19 cellular contexts compared by ENCODE assay signal in the genomic region with DNA sequence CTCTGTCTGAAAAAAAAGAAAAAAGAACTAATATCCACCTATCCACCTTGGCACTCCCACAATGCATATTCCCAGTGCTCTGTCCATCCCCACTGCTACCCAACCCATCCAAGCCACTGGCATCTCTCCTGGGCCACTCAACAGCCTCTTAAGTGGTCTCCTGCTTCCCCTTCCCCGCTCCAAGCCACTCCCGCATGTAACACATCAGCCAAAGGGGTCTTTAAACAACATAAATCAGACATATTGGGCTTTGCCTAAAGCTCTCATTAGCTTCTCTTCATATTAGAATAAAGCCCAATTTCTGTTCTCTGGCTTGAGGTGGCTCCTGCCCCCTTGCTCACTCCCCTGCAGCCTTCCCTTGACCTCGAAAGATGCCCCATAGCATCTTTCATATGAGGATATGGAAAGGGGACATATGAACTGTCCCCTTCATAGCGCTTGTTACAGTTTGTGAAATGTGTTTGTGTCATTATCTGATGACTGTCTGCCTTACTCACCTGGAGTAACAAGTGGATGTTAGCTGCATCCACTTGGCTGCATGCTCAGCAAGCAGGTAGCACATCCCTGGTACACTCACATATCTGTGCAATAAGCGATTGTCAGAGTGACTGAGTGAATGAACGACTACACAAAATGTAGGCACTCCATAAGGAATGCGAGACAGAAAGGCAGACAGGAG. TPM values are rescaled to one million over a fixed set of nuclear protein-coding genes. Genes with fewer than 3 reads are reported as not detected.
DNase-seq lines count a peak whose midpoint lies in the region; ATAC-seq and TF ChIP-seq lines count a peak whose summit lies in the region.
"Had no signal": no experiment of that assay in that cellular context is flagged by ENCODE, and none has a peak within 500 bp of the region (broad histone marks: within the 10 kb centered on the region; RNA-seq: fewer than 3 reads in every experiment).

No MANE protein-coding gene starts in this region.

- H3K9me3 ChIP-seq in WERI-Rb-1 (ENCODE audit: severe bottlenecking) = no peaks in the 10 kb centered on the region
- H3K9me3 ChIP-seq in HAP-1 = no peaks in the 10 kb centered on the region
- H3K9me3 ChIP-seq: adrenal gland, MG63, vagina had no signal

- no peaks in the 10 kb centered on the region for H3K9me3 Mint-ChIP-seq in activated naive CD4-positive, alpha-beta T cell treated with anti-CD3 and anti-CD28 coated beads, Interleukin-2, amount 50 U/mL, for 24 hours
- H3K9me3 Mint-ChIP-seq in activated T-helper 1 cell treated with anti-CD3 and anti-CD28 coated beads, Interleukin-12 subunit alpha, Interleukin-12 subunit beta, Interleukin-2, Interleukin-4 antibody, amounts not matched to agents 30 ng/mL and 10 ng/mL and 1 ng/mL, durations not matched to agents 14 hours and 24 hours and 36 hours = no peaks in the 10 kb centered on the region
- H3K9me3 Mint-ChIP-seq in memory B cell = no peaks in the 10 kb centered on the region

- peaks cover 29% of the 10 kb centered on the region for H3K4me1 Mint-ChIP-seq in activated naive CD4-positive, alpha-beta T cell treated with anti-CD3 and anti-CD28 coated beads, Interleukin-2, amount 50 U/mL, for 24 hours
- peaks cover 25% of the 10 kb centered on the region for H3K4me1 Mint-ChIP-seq in activated T-helper 1 cell treated with anti-CD3 and anti-CD28 coated beads, Interleukin-12 subunit alpha, Interleukin-12 subunit beta, Interleukin-2, Interleukin-4 antibody, amounts not matched to agents 30 ng/mL and 10 ng/mL and 1 ng/mL, durations not matched to agents 14 hours and 24 hours and 36 hours (ENCODE audit: low read depth)
- H3K4me1 Mint-ChIP-seq in memory B cell = peaks cover 13% of the 10 kb centered on the region

- no peak for ATAC-seq in memory B cell (ENCODE audit: low read depth)
- ATAC-seq: activated CD4-positive, CD25-positive, alpha-beta regulatory T cell treated with anti-CD3 and anti-CD28 coated beads, Interleukin-2, amount 50 U/mL, for 24 hours; left colon; Right ventricle myocardium inferior had no signal

- TF ChIP-seq CTCF in WERI-Rb-1 (IDR thresholded peaks at IDR 0.05; ENCODE audit: low read depth, low read length) = no peak

- H3K4me3 ChIP-seq in WERI-Rb-1 (ENCODE audit: low read depth, low read length) = no peak overlapping the region
- H3K4me3 ChIP-seq in HAP-1 = no peak overlapping the region
- H3K4me3 ChIP-seq: adrenal gland, MG63, vagina had no signal

- in situ Hi-C loops in HAP-1 (cut with MboI; ENCODE audit: low sequenced_read_pairs) = no loop called here

- H3K36me3 ChIP-seq in WERI-Rb-1 (no peaks in the 10 kb centered on the region; the same call in 1 of the 2 replicates), HAP-1 (replicated peaks) (no peaks in the 10 kb centered on the region)
- H3K36me3 ChIP-seq: adrenal gland, MG63, vagina had no signal

- H3K36me3 Mint-ChIP-seq in activated naive CD4-positive, alpha-beta T cell treated with anti-CD3 and anti-CD28 coated beads, Interleukin-2, amount 50 U/mL, for 24 hours = no peaks in the 10 kb centered on the region
- H3K36me3 Mint-ChIP-seq in activated T-helper 1 cell treated with anti-CD3 and anti-CD28 coated beads, Interleukin-12 subunit alpha, Interleukin-12 subunit beta, Interleukin-2, Interleukin-4 antibody, amounts not matched to agents 30 ng/mL and 10 ng/mL and 1 ng/mL, durations not matched to agents 14 hours and 24 hours and 36 hours (ENCODE audit: low read depth) = peaks cover 11% of the 10 kb centered on the region
- peaks cover 4% of the 10 kb centered on the region for H3K36me3 Mint-ChIP-seq in memory B cell

- H3K27me3 ChIP-seq in WERI-Rb-1 (ENCODE audit: insufficient read depth, low read depth, severe bottlenecking) (no peaks in the 10 kb centered on the region), HAP-1 (ENCODE audit: low read depth) (no peaks in the 10 kb centered on the region)
- H3K27me3 ChIP-seq: adrenal gland, MG63, vagina had no signal

- intact Hi-C loops in activated T-helper 1 cell treated with anti-CD3 and anti-CD28 coated beads, Interleukin-12 subunit alpha, Interleukin-12 subunit beta, Interleukin-2, Interleukin-4 antibody, amounts not matched to agents 30 ng/mL and 10 ng/mL and 1 ng/mL, durations not matched to agents 14 hours and 24 hours and 36 hours (cut with micrococcal nuclease) = no loop called here

- peak overlapping the region; percentile 44 for H3K27ac Mint-ChIP-seq in activated naive CD4-positive, alpha-beta T cell treated with anti-CD3 and anti-CD28 coated beads, Interleukin-2, amount 50 U/mL, for 24 hours
- H3K27ac Mint-ChIP-seq in activated T-helper 1 cell treated with anti-CD3 and anti-CD28 coated beads, Interleukin-12 subunit alpha, Interleukin-12 subunit beta, Interleukin-2, Interleukin-4 antibody, amounts not matched to agents 30 ng/mL and 10 ng/mL and 1 ng/mL, durations not matched to agents 14 hours and 24 hours and 36 hours = no peak overlapping the region
- peak overlapping the region; percentile 43 for H3K27ac Mint-ChIP-seq in memory B cell

- H3K4me1 ChIP-seq in HAP-1 = peaks cover 5% of the 10 kb centered on the region

- H3K4me3 Mint-ChIP-seq in activated naive CD4-positive, alpha-beta T cell treated with anti-CD3 and anti-CD28 coated beads, Interleukin-2, amount 50 U/mL, for 24 hours = peak overlapping the region; percentile 48
- H3K4me3 Mint-ChIP-seq in activated T-helper 1 cell treated with anti-CD3 and anti-CD28 coated beads, Interleukin-12 subunit alpha, Interleukin-12 subunit beta, Interleukin-2, Interleukin-4 antibody, amounts not matched to agents 30 ng/mL and 10 ng/mL and 1 ng/mL, durations not matched to agents 14 hours and 24 hours and 36 hours = peak overlapping the region; percentile 68
- peak overlapping the region; percentile 0 for H3K4me3 Mint-ChIP-seq in memory B cell

- no peak overlapping the region for H3K27ac ChIP-seq in WERI-Rb-1
- H3K27ac ChIP-seq: adrenal gland had no signal

- no peak for DNase-seq in activated naive CD4-positive, alpha-beta T cell treated with anti-CD3 and anti-CD28 coated beads, Interleukin-2, amount 50 U/mL, for 16 hours
- DNase-seq in activated T-helper 1 cell treated with anti-CD3 and anti-CD28 coated beads, Interleukin-12 subunit alpha, Interleukin-12 subunit beta, Interleukin-2, Interleukin-4 antibody, amounts not matched to agents 30 ng/mL and 10 ng/mL and 1 ng/mL, durations not matched to agents 14 hours and 24 hours and 36 hours (ENCODE audit: low spot score) = no peak
- DNase-seq in memory B cell (ENCODE audit: low spot score in 2 of 2) (no peak), NCI-H2171 (lab: John Stamatoyannopoulos, UW) (no peak), NCI-H1417 (lab: John Stamatoyannopoulos, UW) (no peak), WERI-Rb-1 (no peak), HAP-1 (ENCODE audit: low spot score in 2 of 2) (no peak)
- DNase-seq: COR-L47; HCEC 1CT; left colon; MG63; NCI-H1694 treated with DMSO at 0.1 percent for 48 hours; NCI-H446; stimulated activated CD4-positive, alpha-beta T cell treated with anti-CD3 and anti-CD28 coated beads, Interleukin-2, amount 100 ng/mL, for 24 hours had no signal

- no peaks in the 10 kb centered on the region for H3K27me3 Mint-ChIP-seq in activated naive CD4-positive, alpha-beta T cell treated with anti-CD3 and anti-CD28 coated beads, Interleukin-2, amount 50 U/mL, for 24 hours
- H3K27me3 Mint-ChIP-seq in activated T-helper 1 cell treated with anti-CD3 and anti-CD28 coated beads, Interleukin-12 subunit alpha, Interleukin-12 subunit beta, Interleukin-2, Interleukin-4 antibody, amounts not matched to agents 30 ng/mL and 10 ng/mL and 1 ng/mL, durations not matched to agents 14 hours and 24 hours and 36 hours (ENCODE audit: insufficient read depth) = peaks cover 4% of the 10 kb centered on the region
- H3K27me3 Mint-ChIP-seq in memory B cell = no peaks in the 10 kb centered on the region

RNA-seq across cellular contexts. Expression of gene BLOC1S4, which starts 3.1 kb away (rescaled TPM):
- 21.5 and 23.6 TPM in 2 replicates for total RNA-seq in activated T-helper 1 cell treated with anti-CD3 and anti-CD28 coated beads, Interleukin-12 subunit alpha, Interleukin-12 subunit beta, Interleukin-2, Interleukin-4 antibody, amounts not matched to agents 30 ng/mL and 10 ng/mL and 1 ng/mL, durations not matched to agents 14 hours and 24 hours and 36 hours

RNA-seq across cellular contexts. Expression of gene MRFAP1L1, which starts 9.4 kb away (rescaled TPM):
- 51.7 and 53.9 TPM in 2 replicates for total RNA-seq in activated T-helper 1 cell treated with anti-CD3 and anti-CD28 coated beads, Interleukin-12 subunit alpha, Interleukin-12 subunit beta, Interleukin-2, Interleukin-4 antibody, amounts not matched to agents 30 ng/mL and 10 ng/mL and 1 ng/mL, durations not matched to agents 14 hours and 24 hours and 36 hours

RNA-seq across cellular contexts. Expression of gene S100P, which starts 25.4 kb away (rescaled TPM):
- 1.7 and 1.9 TPM in 2 replicates for total RNA-seq in activated T-helper 1 cell treated with anti-CD3 and anti-CD28 coated beads, Interleukin-12 subunit alpha, Interleukin-12 subunit beta, Interleukin-2, Interleukin-4 antibody, amounts not matched to agents 30 ng/mL and 10 ng/mL and 1 ng/mL, durations not matched to agents 14 hours and 24 hours and 36 hours
- total RNA-seq: Right ventricle myocardium inferior had no signal

Comparison
In these comparisons a context has a peak if more than half of its experiments do, and no peak if none do; other contexts are left out.
1. H3K4me3 Mint-ChIP-seq: peak in every context shown above with its lines; median percentile 68 in activated T-helper 1 cell treated with anti-CD3 and anti-CD28 coated beads, Interleukin-12 subunit alpha, Interleukin-12 subunit beta, Interleukin-2, Interleukin-4 antibody, amounts not matched to agents 30 ng/mL and 10 ng/mL and 1 ng/mL, durations not matched to agents 14 hours and 24 hours and 36 hours; 48 in activated naive CD4-positive, alpha-beta T cell treated with anti-CD3 and anti-CD28 coated beads, Interleukin-2, amount 50 U/mL, for 24 hours; 0 in memory B cell.